ENCODE assay signal across 8 cellular contexts in the genomic region with DNA sequence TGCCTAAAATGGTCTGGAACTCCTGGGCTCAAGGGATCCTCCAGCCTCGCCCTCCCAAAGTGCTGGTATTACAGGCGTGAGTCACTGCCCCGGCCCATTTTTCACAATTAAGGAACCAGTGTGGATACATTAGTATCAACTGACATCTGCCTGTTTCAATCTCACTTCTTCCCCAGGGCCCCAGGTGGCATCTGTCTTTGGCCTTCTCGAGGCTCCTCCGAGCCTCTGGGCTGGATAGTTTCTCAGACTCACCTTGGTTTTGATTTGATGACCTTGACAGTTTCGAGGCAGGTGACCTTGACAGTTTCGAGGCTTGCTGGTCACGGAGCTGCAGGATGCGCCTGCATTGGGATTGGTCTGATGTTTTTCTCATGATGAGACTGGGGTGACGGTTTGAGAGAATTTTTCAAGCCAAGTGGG. TPM values are rescaled to one million over a fixed set of nuclear protein-coding genes. Genes with fewer than 3 reads are reported as not detected.
A peak's percentile ranks its signal among the peaks of the same experiment; 100 is the strongest.
DNase-seq lines count a peak whose midpoint lies in the region; ATAC-seq, FAIRE-seq and TF ChIP-seq lines count a peak whose summit lies in the region.

No MANE protein-coding gene starts in this region.

- H3K36me3 ChIP-seq in RWPE2 (ENCODE audit: low read depth) (no peaks in the 10 kb centered on the region), mucosa of stomach (ENCODE audit: control insufficient read depth, insufficient read depth, low read length) (no peaks in the 10 kb centered on the region), HAP-1 (replicated peaks) (no peaks in the 10 kb centered on the region)

- TF ChIP-seq POLR2A in GM12891 (IDR thresholded peaks at IDR 0.05; ENCODE audit: low read depth, low read length) = no peak

- FAIRE-seq in GM12891 (lab: Jason Lieb, UNC) = peak; percentile 23

- TF ChIP-seq CTCF in RWPE2 (IDR thresholded peaks at IDR 0.05; ENCODE audit: poor library complexity, severe bottlenecking) = no peak

- in situ Hi-C loops in HAP-1 (cut with MboI; ENCODE audit: low sequenced_read_pairs) = no loop called here

- H3K4me1 ChIP-seq in RWPE2 (ENCODE audit: insufficient read depth, poor library complexity, severe bottlenecking) (peaks cover 22% of the 10 kb centered on the region), mucosa of stomach (ENCODE audit: control insufficient read depth, insufficient read depth, low read length) (peaks cover 64% of the 10 kb centered on the region), HAP-1 (no peaks in the 10 kb centered on the region)

- H3K9me3 ChIP-seq in RWPE2 (ENCODE audit: severe bottlenecking) (no peaks in the 10 kb centered on the region), mucosa of stomach (ENCODE audit: control insufficient read depth, low read length) (no peaks in the 10 kb centered on the region), HAP-1 (no peaks in the 10 kb centered on the region)

- peak; percentile 31 for ATAC-seq in HG02885 (IDR thresholded peaks at IDR 0.05; ENCODE audit: poor library complexity, unreplicated experiment)
- peak; percentile 44 for ATAC-seq in RWPE2 (ENCODE audit: low read depth)
- ATAC-seq in activated CD4-positive, CD25-positive, alpha-beta regulatory T cell treated with anti-CD3 and anti-CD28 coated beads, Interleukin-2, amount 50 U/mL, for 24 hours = no peak
- ATAC-seq in GM21515 (IDR thresholded peaks at IDR 0.05; ENCODE audit: unreplicated experiment) = no peak

- no peak overlapping the region for H3K4me3 ChIP-seq in RWPE2 (ENCODE audit: severe bottlenecking)
- no peak overlapping the region for H3K4me3 ChIP-seq in mucosa of stomach (ENCODE audit: low read length)
- no peak overlapping the region for H3K4me3 ChIP-seq in HAP-1

- DNase-seq in GM12891 (ENCODE audit: insufficient read length, low spot score) (no peak), RWPE2 (ENCODE audit: low spot score) (no peak), NCI-H1436 treated with DMSO at 0.1 percent for 48 hours (lab: John Stamatoyannopoulos, UW) (no peak), HAP-1 (ENCODE audit: low spot score in 2 of 2) (no peak)

- peak overlapping the region; percentile 74 for H3K27ac ChIP-seq in RWPE2 (ENCODE audit: poor library complexity, severe bottlenecking)

- H3K27me3 ChIP-seq in RWPE2 (ENCODE audit: insufficient read depth, poor library complexity, severe bottlenecking) = no peaks in the 10 kb centered on the region
- H3K27me3 ChIP-seq in mucosa of stomach (ENCODE audit: control insufficient read depth, insufficient read depth, low read length) = no peaks in the 10 kb centered on the region
- H3K27me3 ChIP-seq in HAP-1 (ENCODE audit: low read depth) = no peaks in the 10 kb centered on the region

- H3K9ac ChIP-seq in mucosa of stomach (ENCODE audit: low read length) = peak overlapping the region; percentile 22

TF ChIP-seq in GM12891, 5 proteins besides CTCF, POLR2A, EP300 and RAD21:
- TF ChIP-seq POLR2AphosphoS5 (IDR thresholded peaks at IDR 0.05; ENCODE audit: low read depth, low read length) = no peak
- TF ChIP-seq SPI1 (IDR thresholded peaks at IDR 0.05; ENCODE audit: low read depth, low read length) = no peak; the same call in 1 of the 2 replicates
- TF ChIP-seq TAF1 (IDR thresholded peaks at IDR 0.05; ENCODE audit: low read depth, low read length) = no peak
- TF ChIP-seq POU2F2 (IDR thresholded peaks at IDR 0.05; ENCODE audit: low read depth, low read length) = no peak
- no peak for TF ChIP-seq PAX5 (IDR thresholded peaks at IDR 0.05; ENCODE audit: insufficient read depth, low read length, severe bottlenecking)

RNA-seq across cellular contexts. Expression of a gene that starts 41.0 kb away (rescaled TPM):
- polyA plus RNA-seq in GM12891 (2012; ENCODE audit: low read depth, missing spikeins) = 66.2 TPM

Comparison
In these comparisons a context has a peak if more than half of its experiments do, and no peak if none do; other contexts are left out.
1. ATAC-seq: peak in HG02885 (single experiment) and RWPE2 (single experiment); none in activated CD4-positive, CD25-positive, alpha-beta regulatory T cell treated with anti-CD3 and anti-CD28 coated beads, Interleukin-2, amount 50 U/mL, for 24 hours (0 of 2) and GM21515 (single experiment).